Comparison of ENCODE assay signal across 12 cellular contexts in the genomic region with DNA sequence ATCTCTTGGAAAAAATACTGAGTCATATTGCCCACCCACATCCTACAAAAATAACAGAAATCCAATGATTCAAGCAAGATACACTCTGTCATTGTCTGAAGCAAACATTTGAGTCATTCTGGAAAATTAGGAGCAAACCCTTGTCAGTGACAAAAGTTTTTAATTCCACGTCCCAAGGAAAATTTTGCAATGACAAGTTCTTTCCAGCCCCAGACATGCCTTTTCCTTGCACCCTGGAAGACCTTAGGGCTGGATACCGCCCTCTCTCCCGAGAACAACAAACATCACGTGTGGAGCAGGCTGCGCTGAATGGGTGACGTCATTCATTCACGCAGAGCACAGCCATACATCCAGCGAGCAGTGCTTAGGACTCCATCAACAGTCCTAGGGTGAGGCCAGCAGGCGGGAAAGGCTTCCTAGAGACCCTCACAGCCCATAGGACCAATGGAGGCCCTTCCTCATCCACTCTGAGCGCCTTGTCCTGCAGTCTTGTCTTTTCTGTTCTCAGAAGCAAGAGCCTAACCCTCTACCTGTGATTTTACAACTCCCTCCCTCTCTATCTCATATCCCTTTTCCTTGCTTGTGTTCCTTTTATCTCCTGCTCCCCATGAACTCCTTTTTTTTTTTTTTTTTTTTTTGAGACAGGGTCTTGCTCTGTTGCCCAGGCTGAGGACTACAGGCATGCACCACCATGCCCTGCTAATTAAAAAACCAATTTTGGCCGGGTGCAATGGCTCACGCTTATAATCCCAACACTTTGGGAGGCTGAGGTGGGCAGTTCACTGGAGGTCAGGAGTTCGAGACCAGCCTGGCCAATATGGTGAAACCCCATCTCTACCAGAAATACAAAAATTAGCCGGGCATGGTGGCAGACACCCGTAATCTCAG. TPM values are rescaled to one million over a fixed set of nuclear protein-coding genes. Genes with fewer than 3 reads are reported as not detected.
A peak's percentile ranks its signal among the peaks of the same experiment; 100 is the strongest.
DNase-seq lines count a peak whose midpoint lies in the region; ATAC-seq and TF ChIP-seq lines count a peak whose summit lies in the region.
"Had no signal": no experiment of that assay in that cellular context is flagged by ENCODE, and none has a peak within 500 bp of the region (broad histone marks: within the 10 kb centered on the region; RNA-seq: fewer than 3 reads in every experiment).

No MANE protein-coding gene starts in this region.

- no peak for TF ChIP-seq CTCF in thoracic aorta (IDR thresholded peaks at IDR 0.05)

- H3K9me3 Mint-ChIP-seq in activated naive CD8-positive, alpha-beta T cell treated with anti-CD3 and anti-CD28 coated beads for 36 hours, result peaks cover 6% of the 10 kb centered on the region
- H3K9me3 Mint-ChIP-seq in stimulated activated naive B cell treated with anti-CD40 and anti-IgM and Interleukin-4, amounts not matched to agents 10 μg/mL and 1 μg/mL and 100 μg/mL, for 72 hours, result peaks cover 14 to 16% of the 10 kb centered on the region in 2 donors

- DNase-seq in HT-29 (ENCODE audit: low spot score), result peak; percentile 23
- DNase-seq in astrocyte of the hippocampus (ENCODE audit: low read depth, low spot score), result peak; percentile 41
- DNase-seq in left cardiac atrium, result peak; percentile 73
- peak; percentile 38 for DNase-seq in thoracic aorta (ENCODE audit: low spot score)
- DNase-seq in stimulated activated CD4-positive, alpha-beta T cell treated with anti-CD3 and anti-CD28 coated beads, Interleukin-4, amount 100 ng/mL, for 24 hours, result no peak
- no peak for DNase-seq in activated naive CD8-positive, alpha-beta T cell treated with anti-CD3 and anti-CD28 coated beads for 36 hours
- DNase-seq in stimulated activated naive B cell treated with anti-CD40 and anti-IgM and Interleukin-4, amounts not matched to agents 10 μg/mL and 1 μg/mL and 100 μg/mL, for 72 hours, result no peak
- DNase-seq: activated CD8-positive, alpha-beta memory T cell treated with anti-CD3 and anti-CD28 coated beads, Interleukin-2, amount 50 U/mL, for 4 hours; cerebellar nuclear complex; MV-4-11; stimulated activated naive CD8-positive, alpha-beta T cell treated with anti-CD3 and anti-CD28 coated beads, Interleukin-15, Interleukin-2, amounts not matched to agents 100 U/mL and 50 U/mL, for 24 hours had no signal

- H3K4me3 ChIP-seq in thoracic aorta, result peak overlapping the region; percentile 36

- no peaks in the 10 kb centered on the region for H3K27me3 Mint-ChIP-seq in activated naive CD8-positive, alpha-beta T cell treated with anti-CD3 and anti-CD28 coated beads for 36 hours
- H3K27me3 Mint-ChIP-seq in stimulated activated naive B cell treated with anti-CD40 and anti-IgM and Interleukin-4, amounts not matched to agents 10 μg/mL and 1 μg/mL and 100 μg/mL, for 72 hours, result peaks cover 11 to 32% of the 10 kb centered on the region in 2 donors

- peaks cover 5% of the 10 kb centered on the region for H3K36me3 Mint-ChIP-seq in activated naive CD8-positive, alpha-beta T cell treated with anti-CD3 and anti-CD28 coated beads for 36 hours
- H3K36me3 Mint-ChIP-seq in stimulated activated naive B cell treated with anti-CD40 and anti-IgM and Interleukin-4, amounts not matched to agents 10 μg/mL and 1 μg/mL and 100 μg/mL, for 72 hours, result peaks cover 8 to 15% of the 10 kb centered on the region in 2 donors

- peak overlapping the region; percentile 44 to 52 for H3K27ac ChIP-seq in thoracic aorta

- no peaks in the 10 kb centered on the region for H3K9me3 ChIP-seq in thoracic aorta

- H3K27ac Mint-ChIP-seq in activated naive CD8-positive, alpha-beta T cell treated with anti-CD3 and anti-CD28 coated beads for 36 hours, result no peak overlapping the region
- no peak overlapping the region for H3K27ac Mint-ChIP-seq in stimulated activated naive B cell treated with anti-CD40 and anti-IgM and Interleukin-4, amounts not matched to agents 10 μg/mL and 1 μg/mL and 100 μg/mL, for 72 hours

- H3K4me1 Mint-ChIP-seq in activated naive CD8-positive, alpha-beta T cell treated with anti-CD3 and anti-CD28 coated beads for 36 hours, result no peaks in the 10 kb centered on the region
- H3K4me1 Mint-ChIP-seq in stimulated activated naive B cell treated with anti-CD40 and anti-IgM and Interleukin-4, amounts not matched to agents 10 μg/mL and 1 μg/mL and 100 μg/mL, for 72 hours, result peaks cover 3 to 14% of the 10 kb centered on the region in 2 donors

- H3K4me1 ChIP-seq in thoracic aorta (ENCODE audit: control insufficient read depth in 1 of 2, low read depth in 2 of 2), result peaks cover 5 to 19% of the 10 kb centered on the region in 2 donors

- no peaks in the 10 kb centered on the region for H3K27me3 ChIP-seq in thoracic aorta (replicated peaks; ENCODE audit: insufficient read depth)

- no peaks in the 10 kb centered on the region for H3K36me3 ChIP-seq in thoracic aorta

- ATAC-seq in left cardiac atrium (peak; percentile 44 to 88), thoracic aorta (ENCODE audit: insufficient number of reproducible peaks, low FRiP score, low read depth) (peak; percentile 90), HG03354 (IDR thresholded peaks at IDR 0.05; ENCODE audit: poor library complexity, severe bottlenecking, unreplicated experiment) (no peak)
- no peak for ATAC-seq in stimulated activated naive B cell treated with anti-CD40 and anti-IgM and Interleukin-4, amounts not matched to agents 10 μg/mL and 1 μg/mL and 100 μg/mL, for 72 hours (replicated peaks)
- ATAC-seq: stimulated activated naive CD8-positive, alpha-beta T cell treated with anti-CD3 and anti-CD28 coated beads, Interleukin-15, Interleukin-2, amounts not matched to agents 100 U/mL and 50 U/mL, for 24 hours had no signal

- intact Hi-C loops in left cardiac atrium (cut with DNase I), result no loop called here

- H3K4me3 Mint-ChIP-seq in activated naive CD8-positive, alpha-beta T cell treated with anti-CD3 and anti-CD28 coated beads for 36 hours, result no peak overlapping the region
- no peak overlapping the region for H3K4me3 Mint-ChIP-seq in stimulated activated naive B cell treated with anti-CD40 and anti-IgM and Interleukin-4, amounts not matched to agents 10 μg/mL and 1 μg/mL and 100 μg/mL, for 72 hours

RNA-seq across cellular contexts. Expression of gene KDM7A, which starts 23.6 kb away (rescaled TPM):
- total RNA-seq in HT-29 (2014; rRNA removed; shearing (Covaris generic)), result 1.2 and 1.7 TPM in 2 replicates
- total RNA-seq in left cardiac atrium (10 to 100 TPM in 1 of 2 donors, 1 to 10 TPM in 1; 9.0 to 12.7 TPM), thoracic aorta (10 to 100 TPM; 27.9 to 42.7 TPM)
- 1 to 10 TPM; 7.5 to 7.9 TPM for total RNA-seq in activated naive CD8-positive, alpha-beta T cell treated with anti-CD3 and anti-CD28 coated beads for 36 hours

Comparison
In these comparisons a context has a peak if more than half of its experiments do, and no peak if none do; other contexts are left out.
1. DNase-seq: peak in HT-29 (single experiment), astrocyte of the hippocampus (single experiment), left cardiac atrium (single experiment) and thoracic aorta (single experiment); none in stimulated activated CD4-positive, alpha-beta T cell treated with anti-CD3 and anti-CD28 coated beads, Interleukin-4, amount 100 ng/mL, for 24 hours (single experiment), activated naive CD8-positive, alpha-beta T cell treated with anti-CD3 and anti-CD28 coated beads for 36 hours (single experiment) and stimulated activated naive B cell treated with anti-CD40 and anti-IgM and Interleukin-4, amounts not matched to agents 10 μg/mL and 1 μg/mL and 100 μg/mL, for 72 hours (single experiment).
2. ATAC-seq: peak in left cardiac atrium (2 of 2) and thoracic aorta (single experiment); none in HG03354 (single experiment) and stimulated activated naive B cell treated with anti-CD40 and anti-IgM and Interleukin-4, amounts not matched to agents 10 μg/mL and 1 μg/mL and 100 μg/mL, for 72 hours (0 of 2).